10 cellular contexts compared by ENCODE assay signal in genomic region chr17:42163113-42163512, GRCh38. TPM values are rescaled to one million over a fixed set of nuclear protein-coding genes. Genes with fewer than 3 reads are reported as not detected.
A peak's percentile ranks its signal among the peaks of the same experiment; 100 is the strongest.
DNase-seq lines count a peak whose midpoint lies in the region; ATAC-seq and TF ChIP-seq lines count a peak whose summit lies in the region.
"Had no signal": no experiment of that assay in that cellular context is flagged by ENCODE, and none has a peak within 500 bp of the region (broad histone marks: within the 10 kb centered on the region; RNA-seq: fewer than 3 reads in every experiment).

No MANE protein-coding gene starts in this region.

- TF ChIP-seq CTCF in epithelial cell of esophagus (IDR thresholded peaks at IDR 0.05; ENCODE audit: insufficient read depth, low read depth, low read length, missing control alignments), result peak; percentile 20

- no peak overlapping the region for H3K4me3 Mint-ChIP-seq in T-helper 2 cell treated with Interferon-gamma antibody and Interleukin-4, amounts not matched to agents 5 μg/mL and 100 μg/mL, for 36 hours
- H3K4me3 Mint-ChIP-seq in immature natural killer cell, result no peak overlapping the region
- H3K4me3 Mint-ChIP-seq: CD8-positive, alpha-beta T cell had no signal

- no peaks in the 10 kb centered on the region for H3K27me3 Mint-ChIP-seq in T-helper 2 cell treated with Interferon-gamma antibody and Interleukin-4, amounts not matched to agents 5 μg/mL and 100 μg/mL, for 36 hours (ENCODE audit: low read depth)
- H3K27me3 Mint-ChIP-seq in immature natural killer cell (ENCODE audit: low read depth in 3 of 3), result no peaks in the 10 kb centered on the region

- no peaks in the 10 kb centered on the region for H3K9me3 Mint-ChIP-seq in T-helper 2 cell treated with Interferon-gamma antibody and Interleukin-4, amounts not matched to agents 5 μg/mL and 100 μg/mL, for 36 hours
- H3K9me3 Mint-ChIP-seq in immature natural killer cell, result no peaks in the 10 kb centered on the region
- H3K9me3 Mint-ChIP-seq: CD8-positive, alpha-beta T cell had no signal

- peak overlapping the region; percentile 43 for H3K27ac Mint-ChIP-seq in T-helper 2 cell treated with Interferon-gamma antibody and Interleukin-4, amounts not matched to agents 5 μg/mL and 100 μg/mL, for 36 hours
- no peak overlapping the region for H3K27ac Mint-ChIP-seq in immature natural killer cell
- H3K27ac Mint-ChIP-seq: CD8-positive, alpha-beta T cell had no signal

- DNase-seq in SKM-1 treated with dmso at 0.1 percent for 144 hours (lab: John Stamatoyannopoulos, UW; ENCODE audit: unreplicated experiment) (peak; percentile 29), SKM-1 (lab: John Stamatoyannopoulos, UW; ENCODE audit: unreplicated experiment) (no peak), epithelial cell of esophagus (ENCODE audit: low read depth) (no peak), A172 (ENCODE audit: low spot score) (no peak), immature natural killer cell (no peak)
- peak; percentile 33 for DNase-seq in T-helper 2 cell treated with Interferon-gamma antibody and Interleukin-4, amounts not matched to agents 5 μg/mL and 100 μg/mL, for 36 hours (ENCODE audit: low spot score)
- peak; percentile 33 to 58 (median 39) for DNase-seq in stimulated activated CD4-positive, alpha-beta T cell treated with anti-CD3 and anti-CD28 coated beads, TNF-alpha, amount 100 ng/mL, for 48 hours (ENCODE audit: low read depth in 3 of 3)

- ATAC-seq in GM18909 (IDR thresholded peaks at IDR 0.05; ENCODE audit: poor library complexity, unreplicated experiment), result no peak
- ATAC-seq: CD8-positive, alpha-beta T cell had no signal

- no peaks in the 10 kb centered on the region for H3K36me3 Mint-ChIP-seq in T-helper 2 cell treated with Interferon-gamma antibody and Interleukin-4, amounts not matched to agents 5 μg/mL and 100 μg/mL, for 36 hours (ENCODE audit: low read depth)
- no peaks in the 10 kb centered on the region for H3K36me3 Mint-ChIP-seq in immature natural killer cell
- H3K36me3 Mint-ChIP-seq: CD8-positive, alpha-beta T cell had no signal

- H3K4me3 ChIP-seq in epithelial cell of esophagus (ENCODE audit: low read length), result no peak overlapping the region

- peaks cover 1% of the 10 kb centered on the region for H3K4me1 Mint-ChIP-seq in T-helper 2 cell treated with Interferon-gamma antibody and Interleukin-4, amounts not matched to agents 5 μg/mL and 100 μg/mL, for 36 hours (ENCODE audit: low read depth)
- no peaks in the 10 kb centered on the region for H3K4me1 Mint-ChIP-seq in immature natural killer cell

RNA-seq across cellular contexts. Expression of gene RAB5C, which starts 8.3 kb away (rescaled TPM):
- total RNA-seq in A172 (2014; rRNA removed; shearing (Covaris generic)), result 96.9 and 131 TPM in 2 replicates
- polyA plus RNA-seq in immature natural killer cell, result 100 to 1,000 TPM; 120 to 152 (median 133) TPM

RNA-seq across cellular contexts. Expression of gene KCNH4, which starts 17.8 kb away (rescaled TPM):
- total RNA-seq in A172 (2014; rRNA removed; shearing (Covaris generic)), result 0.02 TPM in 1 of 2 replicates, not detected in the other
- not detected for polyA plus RNA-seq in immature natural killer cell

RNA-seq across cellular contexts. Expression of gene HCRT, which starts 22.1 kb away (rescaled TPM):
- not detected in 2 replicates for total RNA-seq in A172 (2014; rRNA removed; shearing (Covaris generic))
- not detected for polyA plus RNA-seq in immature natural killer cell
- total RNA-seq: CD8-positive, alpha-beta T cell had no signal
- polyA plus RNA-seq: adipose tissue had no signal

RNA-seq across cellular contexts. Expression of gene GHDC, which starts 31.2 kb away (rescaled TPM):
- total RNA-seq in A172 (2014; rRNA removed; shearing (Covaris generic)), result 27.0 and 31.5 TPM in 2 replicates
- polyA plus RNA-seq in immature natural killer cell, result 10 to 100 TPM; 15.8 to 21.1 (median 19.9) TPM

RNA-seq across cellular contexts. Expression of gene HSPB9, which starts 40.5 kb away (rescaled TPM):
- total RNA-seq in A172 (2014; rRNA removed; shearing (Covaris generic)), result not detected in 2 replicates
- polyA plus RNA-seq in immature natural killer cell, result under 1 TPM in 1 of 3 donors, not detected in 2; 0.11 TPM
- total RNA-seq: CD8-positive, alpha-beta T cell had no signal

Comparison
In these comparisons a context has a peak if more than half of its experiments do, and no peak if none do; other contexts are left out.
1. DNase-seq: peak in SKM-1 treated with dmso at 0.1 percent for 144 hours (single experiment), T-helper 2 cell treated with Interferon-gamma antibody and Interleukin-4, amounts not matched to agents 5 μg/mL and 100 μg/mL, for 36 hours (single experiment) and stimulated activated CD4-positive, alpha-beta T cell treated with anti-CD3 and anti-CD28 coated beads, TNF-alpha, amount 100 ng/mL, for 48 hours (3 of 3); none in SKM-1 (single experiment), epithelial cell of esophagus (single experiment), A172 (single experiment) and immature natural killer cell (0 of 3).